Comparison of ENCODE assay signal across 1 cellular context in genomic region chr6:41920921-41921711, GRCh38.
A peak's percentile ranks its signal among the peaks of the same experiment; 100 is the strongest.
TF ChIP-seq lines count a peak whose summit lies in the region.

Gene BYSL (plus strand): TSS chr6:41921499. CDS start chr6:41921563, 64 bp downstream.
Gene MED20 (minus strand): TSS chr6:41921139. CDS start chr6:41921018, 121 bp downstream.

TF ChIP-seq in HepG2, 621 proteins besides CTCF, POLR2A, EP300 and RAD21 (continued from another document and continues in another):
- TF ChIP-seq ZNF407 (CRISPR knock-in tag; IDR thresholded peaks at IDR 0.05; ENCODE audit: not compliant biosample characterization) (no peak), HDAC1 (CRISPR knock-in tag; IDR thresholded peaks at IDR 0.05) (peak; percentile 97), GRHL1 (CRISPR knock-in tag; conservative IDR thresholded peaks at IDR 0.05) (no peak), MED13 (CRISPR knock-in tag; IDR thresholded peaks at IDR 0.05) (peak; percentile 39; the same call in 1 of the 2 replicates), ZIK1 (CRISPR knock-in tag; IDR thresholded peaks at IDR 0.05; ENCODE audit: borderline replicate concordance, low read depth) (no peak), ZNF572 (CRISPR knock-in tag; IDR thresholded peaks at IDR 0.05) (peak; percentile 96; the same call in 1 of the 2 replicates), PHF20 (CRISPR knock-in tag; IDR thresholded peaks at IDR 0.05) (peak; percentile 98), TGIF2 (CRISPR knock-in tag; IDR thresholded peaks at IDR 0.05) (peak; percentile 83; the same call in 1 of the 2 replicates), SP140L (CRISPR knock-in tag; IDR thresholded peaks at IDR 0.05; ENCODE audit: borderline replicate concordance) (peak; percentile 56; the same call in 1 of the 2 replicates), HHEX (CRISPR knock-in tag; IDR thresholded peaks at IDR 0.05) (no peak), AHDC1 (CRISPR knock-in tag; IDR thresholded peaks at IDR 0.05; ENCODE audit: borderline replicate concordance) (no peak), DNMT3B (CRISPR knock-in tag; conservative IDR thresholded peaks at IDR 0.05) (no peak; the same call in 1 of the 2 replicates), KDM1A (CRISPR knock-in tag; IDR thresholded peaks at IDR 0.05) (no peak), ZBED4 (CRISPR knock-in tag; IDR thresholded peaks at IDR 0.05; ENCODE audit: borderline replicate concordance) (peak; percentile 69; the same call in 1 of the 2 replicates), ZNF619 (CRISPR knock-in tag; IDR thresholded peaks at IDR 0.05) (peak; percentile 51; the same call in 1 of the 2 replicates), HIVEP1 (CRISPR knock-in tag; IDR thresholded peaks at IDR 0.05) (peak; percentile 100), TEAD3 (CRISPR knock-in tag; optimal IDR thresholded peaks at IDR 0.05; ENCODE audit: borderline replicate concordance) (peak; percentile 94), ZNF720 (CRISPR knock-in tag; IDR thresholded peaks at IDR 0.05) (no peak), TBL1XR1 (IDR thresholded peaks at IDR 0.05; ENCODE audit: borderline replicate concordance, low read length, partially characterized antibody) (no peak), HMG20A (CRISPR knock-in tag; IDR thresholded peaks at IDR 0.05; ENCODE audit: borderline replicate concordance) (no peak), SMYD3 (CRISPR knock-in tag; IDR thresholded peaks at IDR 0.05) (peak; percentile 97), HOXA3 (CRISPR knock-in tag; IDR thresholded peaks at IDR 0.05) (peak; percentile 98), MIER3 (CRISPR knock-in tag; IDR thresholded peaks at IDR 0.05; ENCODE audit: borderline replicate concordance) (peak; percentile 91; the same call in 1 of the 2 replicates), ZNF652 (CRISPR knock-in tag; IDR thresholded peaks at IDR 0.05; ENCODE audit: borderline replicate concordance, low read depth) (no peak), ZBTB3 (CRISPR knock-in tag; IDR thresholded peaks at IDR 0.05; ENCODE audit: borderline replicate concordance, low read depth) (no peak; the same call in 1 of the 2 replicates), WIZ (CRISPR knock-in tag; IDR thresholded peaks at IDR 0.05) (peak; percentile 71; the same call in 1 of the 2 replicates), GABPA (IDR thresholded peaks at IDR 0.05; ENCODE audit: low read depth, low read length) (peak; percentile 75), GABPA (CRISPR knock-in tag; IDR thresholded peaks at IDR 0.05; ENCODE audit: low read depth) (peak; percentile 99), BCLAF1 (IDR thresholded peaks at IDR 0.05) (no peak), ZNF878 (CRISPR knock-in tag; IDR thresholded peaks at IDR 0.05) (peak; percentile 77), SMARCE1 (IDR thresholded peaks at IDR 0.05; ENCODE audit: borderline replicate concordance) (no peak), ZBTB38 (CRISPR knock-in tag; IDR thresholded peaks at IDR 0.05) (no peak; the same call in 1 of the 2 replicates), MLLT10 (CRISPR knock-in tag; IDR thresholded peaks at IDR 0.05) (no peak), MAF1 (CRISPR knock-in tag; IDR thresholded peaks at IDR 0.05; ENCODE audit: borderline replicate concordance) (peak; percentile 85), TFDP2 (CRISPR knock-in tag; IDR thresholded peaks at IDR 0.05) (peak; percentile 78)
